23 cellular contexts compared by ENCODE assay signal in genomic region chr20:40956503-40956902, GRCh38.
DNase-seq lines count a peak whose midpoint lies in the region; ATAC-seq and TF ChIP-seq lines count a peak whose summit lies in the region.
"Had no signal": no experiment of that assay in that cellular context is flagged by ENCODE, and none has a peak within 500 bp of the region (broad histone marks: within the 10 kb centered on the region; RNA-seq: fewer than 3 reads in every experiment).

No MANE protein-coding gene starts in this region.

- peak; percentile 32 for DNase-seq in activated CD8-positive, alpha-beta memory T cell treated with anti-CD3 and anti-CD28 coated beads for 24 hours
- no peak for DNase-seq in activated CD8-positive, alpha-beta memory T cell treated with anti-CD3 and anti-CD28 coated beads, Interleukin-2, amount 50 U/mL, for 4 hours
- peak; percentile 68 for DNase-seq in RWPE2 (ENCODE audit: low spot score)
- peak; percentile 37 for DNase-seq in islet precursor cell
- peak; percentile 48 to 55 for DNase-seq in aorta
- no peak for DNase-seq in activated naive CD4-positive, alpha-beta T cell treated with anti-CD3 and anti-CD28 coated beads, Interleukin-2, amount 50 U/mL, for 16 hours
- no peak for DNase-seq in SHP77 treated with DMSO at 0.1 percent for 48 hours (lab: John Stamatoyannopoulos, UW)
- no peak for DNase-seq in stimulated activated naive CD8-positive, alpha-beta T cell treated with anti-CD3 and anti-CD28 coated beads, Interleukin-15, amount 100 ng/mL, for 72 hours
- DNase-seq: activated CD4-positive, alpha-beta T cell treated with anti-CD3 and anti-CD28 coated beads, Interleukin-2, amount 50 U/mL, for 1 hour; activated T-cell treated with anti-CD3 and anti-CD28 coated beads, Interleukin-2, amount 50 U/mL, for 24 hours; DMS153; GM23248; IMR-90; kidney; mesendoderm; NCI-H2081; NCI-H524 treated with DMSO at 0.1 percent for 48 hours had no signal

- peaks cover 10% of the 10 kb centered on the region for H3K27me3 Mint-ChIP-seq in stimulated activated naive CD8-positive, alpha-beta T cell treated with anti-CD3 and anti-CD28 coated beads, Interleukin-15, amount 100 ng/mL, for 72 hours
- H3K27me3 Mint-ChIP-seq: activated T-cell treated with anti-CD3 and anti-CD28 coated beads, Interleukin-2, amount 50 U/mL, for 24 hours had no signal

- H3K4me1 ChIP-seq in RWPE2 (ENCODE audit: insufficient read depth, poor library complexity, severe bottlenecking) = peaks cover 2% of the 10 kb centered on the region
- no peaks in the 10 kb centered on the region for H3K4me1 ChIP-seq in aorta (ENCODE audit: control insufficient read depth in 1 of 2, insufficient read depth in 2 of 2, low read length in 2 of 2)

- H3K27me3 ChIP-seq in RWPE2 (ENCODE audit: insufficient read depth, poor library complexity, severe bottlenecking) (no peaks in the 10 kb centered on the region), aorta (ENCODE audit: control insufficient read depth in 1 of 2, insufficient read depth in 2 of 2, low read length in 1 of 2) (no peaks in the 10 kb centered on the region)

- H3K27ac Mint-ChIP-seq in stimulated activated naive CD8-positive, alpha-beta T cell treated with anti-CD3 and anti-CD28 coated beads, Interleukin-15, amount 100 ng/mL, for 72 hours = no peak overlapping the region
- H3K27ac Mint-ChIP-seq: activated naive CD4-positive, alpha-beta T cell treated with anti-CD3 and anti-CD28 coated beads, Interleukin-2, amount 50 U/mL, for 24 hours; activated T-cell treated with anti-CD3 and anti-CD28 coated beads, Interleukin-2, amount 50 U/mL, for 24 hours; natural killer cell treated with Interleukin-12 subunit alpha and Interleukin-12 subunit beta and Interleukin-15 and Interleukin-18, amount 100 ng/mL, for 72 hours had no signal

- 63 to 74% methylated on average over 6 of the region's 6 CpGs for WGBS in aorta, 2 donors

- peaks cover 5 to 9% of the 10 kb centered on the region in 2 donors for H3K9me3 Mint-ChIP-seq in stimulated activated naive CD8-positive, alpha-beta T cell treated with anti-CD3 and anti-CD28 coated beads, Interleukin-15, amount 100 ng/mL, for 72 hours
- H3K9me3 Mint-ChIP-seq: activated naive CD4-positive, alpha-beta T cell treated with anti-CD3 and anti-CD28 coated beads, Interleukin-2, amount 50 U/mL, for 24 hours; activated T-cell treated with anti-CD3 and anti-CD28 coated beads, Interleukin-2, amount 50 U/mL, for 24 hours had no signal

- H3K4me3 Mint-ChIP-seq in stimulated activated naive CD8-positive, alpha-beta T cell treated with anti-CD3 and anti-CD28 coated beads, Interleukin-15, amount 100 ng/mL, for 72 hours = no peak overlapping the region
- H3K4me3 Mint-ChIP-seq: activated naive CD4-positive, alpha-beta T cell treated with anti-CD3 and anti-CD28 coated beads, Interleukin-2, amount 50 U/mL, for 24 hours; activated T-cell treated with anti-CD3 and anti-CD28 coated beads, Interleukin-2, amount 50 U/mL, for 24 hours; natural killer cell treated with Interleukin-12 subunit alpha and Interleukin-12 subunit beta and Interleukin-15 and Interleukin-18, amount 100 ng/mL, for 72 hours had no signal

- H3K4me1 Mint-ChIP-seq in stimulated activated naive CD8-positive, alpha-beta T cell treated with anti-CD3 and anti-CD28 coated beads, Interleukin-15, amount 100 ng/mL, for 72 hours = peaks cover 3% of the 10 kb centered on the region

- H3K4me3 ChIP-seq in RWPE2 (ENCODE audit: severe bottlenecking) (no peak overlapping the region), aorta (ENCODE audit: low read length in 2 of 2) (no peak overlapping the region)
- H3K4me3 ChIP-seq: GM23248, smooth muscle cell, thoracic aorta had no signal

- no peak overlapping the region for H3K27ac ChIP-seq in RWPE2 (ENCODE audit: poor library complexity, severe bottlenecking)
- H3K27ac ChIP-seq in aorta (ENCODE audit: low read depth in 1 of 2, low read length in 2 of 2) = no peak overlapping the region
- H3K27ac ChIP-seq: GM23248, thoracic aorta had no signal

- no peak for TF ChIP-seq CTCF in RWPE2 (IDR thresholded peaks at IDR 0.05; ENCODE audit: poor library complexity, severe bottlenecking)

- intact Hi-C loops in aorta (cut with DNase I) = no loop called here

- H3K9me3 ChIP-seq in RWPE2 (ENCODE audit: severe bottlenecking) = no peaks in the 10 kb centered on the region
- no peaks in the 10 kb centered on the region for H3K9me3 ChIP-seq in aorta (ENCODE audit: control insufficient read depth, low read length)
- H3K9me3 ChIP-seq: thoracic aorta had no signal

- H3K36me3 ChIP-seq in RWPE2 (ENCODE audit: low read depth) = no peaks in the 10 kb centered on the region
- no peaks in the 10 kb centered on the region for H3K36me3 ChIP-seq in aorta (ENCODE audit: control insufficient read depth in 1 of 2, insufficient read depth in 2 of 2, low read length in 1 of 2)
- H3K36me3 ChIP-seq: thoracic aorta had no signal

- ATAC-seq in RWPE2 (ENCODE audit: low read depth) (no peak), aorta (ENCODE audit: low FRiP score) (no peak)
- no peak for ATAC-seq in stimulated activated naive CD8-positive, alpha-beta T cell treated with anti-CD3 and anti-CD28 coated beads, Interleukin-15, amount 100 ng/mL, for 72 hours
- ATAC-seq: natural killer cell treated with Interleukin-12 subunit alpha and Interleukin-12 subunit beta and Interleukin-15 and Interleukin-18, amount 100 ng/mL, for 72 hours; Panc1; SK-N-SH treated with all-trans-retinoic acid at 6 μM for 48 hours had no signal

Comparison
In these comparisons a context has a peak if more than half of its experiments do, and no peak if none do; other contexts are left out.
1. DNase-seq: peak in activated CD8-positive, alpha-beta memory T cell treated with anti-CD3 and anti-CD28 coated beads for 24 hours (single experiment), RWPE2 (single experiment), islet precursor cell (single experiment) and aorta (2 of 2); none in activated CD8-positive, alpha-beta memory T cell treated with anti-CD3 and anti-CD28 coated beads, Interleukin-2, amount 50 U/mL, for 4 hours (single experiment), activated naive CD4-positive, alpha-beta T cell treated with anti-CD3 and anti-CD28 coated beads, Interleukin-2, amount 50 U/mL, for 16 hours (single experiment), SHP77 treated with DMSO at 0.1 percent for 48 hours (single experiment) and stimulated activated naive CD8-positive, alpha-beta T cell treated with anti-CD3 and anti-CD28 coated beads, Interleukin-15, amount 100 ng/mL, for 72 hours (0 of 2).